Comparison of ENCODE assay signal across 13 cellular contexts in genomic region chr12:100661300-100661951, GRCh38.
A peak's percentile ranks its signal among the peaks of the same experiment; 100 is the strongest.
DNase-seq lines count a peak whose midpoint lies in the region; ATAC-seq and TF ChIP-seq lines count a peak whose summit lies in the region.
"Had no signal": no experiment of that assay in that cellular context is flagged by ENCODE, and none has a peak within 500 bp of the region (broad histone marks: within the 10 kb centered on the region; RNA-seq: fewer than 3 reads in every experiment).

No MANE protein-coding gene starts in this region.

- H3K4me1 Mint-ChIP-seq in chondrocyte (ENCODE audit: low read depth) (peaks cover 12% of the 10 kb centered on the region), osteocyte (ENCODE audit: unreplicated experiment) (peaks cover 9% of the 10 kb centered on the region)

- H3K4me1 ChIP-seq in mammary epithelial cell (ENCODE audit: insufficient read depth, low read length) (peaks cover 5% of the 10 kb centered on the region), breast epithelium (no peaks in the 10 kb centered on the region), HAP-1 (0 out of 2 replicates have a peak, but pooled peaks cover 3% of the 10 kb centered on the region)
- H3K4me1 ChIP-seq: ascending aorta had no signal

- no peaks in the 10 kb centered on the region for H3K27me3 ChIP-seq in mammary epithelial cell (ENCODE audit: insufficient read depth, low read length)
- no peaks in the 10 kb centered on the region for H3K27me3 ChIP-seq in breast epithelium
- H3K27me3 ChIP-seq in HAP-1 (ENCODE audit: low read depth): no peaks in the 10 kb centered on the region
- H3K27me3 ChIP-seq: ascending aorta had no signal

- DNase-seq in mammary epithelial cell (peak; percentile 38), breast epithelium (ENCODE audit: low spot score in 2 of 2) (no peak), chondrocyte (ENCODE audit: low spot score) (no peak), osteocyte (ENCODE audit: extremely low spot score, unreplicated experiment) (no peak), HAP-1 (ENCODE audit: low spot score in 2 of 2) (no peak)
- DNase-seq in activated naive CD4-positive, alpha-beta T cell treated with anti-CD3 and anti-CD28 coated beads, Interleukin-2, amount 50 U/mL, for 16 hours: no peak
- DNase-seq: activated CD8-positive, alpha-beta memory T cell treated with anti-CD3 and anti-CD28 coated beads, Interleukin-2, amount 50 U/mL, for 4 hours; DMS53; NCI-H446 treated with DMSO at 0.1 percent for 48 hours had no signal

- H3K79me2 ChIP-seq in mammary epithelial cell (ENCODE audit: insufficient read depth, low read length): no peaks in the 10 kb centered on the region

- ATAC-seq in HG03432 (IDR thresholded peaks at IDR 0.05; ENCODE audit: unreplicated experiment): peak; percentile 86
- no peak for ATAC-seq in HG03196 (IDR thresholded peaks at IDR 0.05; ENCODE audit: unreplicated experiment)

- H3K36me3 Mint-ChIP-seq in chondrocyte (ENCODE audit: low read depth) (peaks cover 4% of the 10 kb centered on the region), osteocyte (ENCODE audit: unreplicated experiment) (no peaks in the 10 kb centered on the region)

- dilution Hi-C loops in mammary epithelial cell (cut with HindIII; ENCODE audit: low sequenced_read_pairs): no loop called here

- no TSS peak for BruUV-seq in mammary epithelial cell (replicated peaks; lab: Mats Ljungman, UMichigan)

- WGBS in mammary epithelial cell (ENCODE audit: low coverage, missing lambda C conversion rate): 53% methylated on average over 5 of the region's 6 CpGs

- H3K9me3 ChIP-seq in mammary epithelial cell (replicated peaks; ENCODE audit: insufficient read depth, low read length) (no peaks in the 10 kb centered on the region), breast epithelium (peaks cover 0 to 11% of the 10 kb centered on the region in 2 donors), HAP-1 (no peaks in the 10 kb centered on the region)
- H3K9me3 ChIP-seq: ascending aorta, thoracic aorta had no signal

- CTCF ChIA-PET in mammary epithelial cell (lab: Charles Lee; ENCODE audit: low non-redundant PET): interaction anchor here (0.7 kb wide), 1 partner anchor 82 kb away, joined by 5 read pairs; no protein-coding TSS in a partner anchor

- H3K4me3 ChIP-seq in mammary epithelial cell (replicated peaks in 1 of 3; ENCODE audit: insufficient read depth in 1 of 3, low read depth in 2 of 3, low read length in 3 of 3) (no peak overlapping the region), breast epithelium (no peak overlapping the region), HAP-1 (no peak overlapping the region)
- H3K4me3 ChIP-seq: ascending aorta, thoracic aorta had no signal

- H3K4me3 Mint-ChIP-seq in chondrocyte (ENCODE audit: unreplicated experiment): no peak overlapping the region
- no peak overlapping the region for H3K4me3 Mint-ChIP-seq in osteocyte (ENCODE audit: unreplicated experiment)

- H2AFZ ChIP-seq in mammary epithelial cell (ENCODE audit: low read depth, low read length): peak overlapping the region; percentile 0

- H3K9me3 Mint-ChIP-seq in chondrocyte (ENCODE audit: low read depth) (peaks cover 14% of the 10 kb centered on the region), osteocyte (ENCODE audit: unreplicated experiment) (peaks cover 10% of the 10 kb centered on the region)

- peaks cover 7% of the 10 kb centered on the region for H3K27me3 Mint-ChIP-seq in chondrocyte (ENCODE audit: low read depth)
- H3K27me3 Mint-ChIP-seq in osteocyte (ENCODE audit: unreplicated experiment): peaks cover 17% of the 10 kb centered on the region

- TF ChIP-seq CTCF in mammary epithelial cell (conservative IDR thresholded peaks at IDR 0.05 in 1 of 2, IDR thresholded peaks at IDR 0.05 in 1 of 2; ENCODE audit: extremely low read depth in 1 of 2, insufficient read depth in 1 of 2, low read depth in 1 of 2, low read length in 2 of 2) (no peak), breast epithelium (IDR thresholded peaks at IDR 0.05) (no peak), chondrocyte (IDR thresholded peaks at IDR 0.05) (no peak), osteocyte (IDR thresholded peaks at IDR 0.05) (no peak)

- H3K27ac Mint-ChIP-seq in chondrocyte (ENCODE audit: unreplicated experiment) (peak overlapping the region; percentile 55), osteocyte (ENCODE audit: unreplicated experiment) (no peak overlapping the region)

- H3K36me3 ChIP-seq in mammary epithelial cell (ENCODE audit: insufficient read depth, low read length) (no peaks in the 10 kb centered on the region), breast epithelium (no peaks in the 10 kb centered on the region), HAP-1 (replicated peaks) (no peaks in the 10 kb centered on the region)
- H3K36me3 ChIP-seq: ascending aorta, thoracic aorta had no signal

- in situ Hi-C loops in mammary epithelial cell (cut with MboI; ENCODE audit: low sequenced_read_pairs in 2 of 2): loop anchor here in 1 of 2 donors (25.0 kb wide), 1 partner anchor 299 kb away; the partner anchor contains the start of gene SLC17A8
- in situ Hi-C loops in HAP-1 (cut with MboI; ENCODE audit: low sequenced_read_pairs): no loop called here

- H4K20me1 ChIP-seq in mammary epithelial cell (ENCODE audit: insufficient read depth, low read length): no peaks in the 10 kb centered on the region

- H3K27ac ChIP-seq in mammary epithelial cell (ENCODE audit: insufficient read depth, low read depth, low read length) (no peak overlapping the region), breast epithelium (no peak overlapping the region)
- H3K27ac ChIP-seq: ascending aorta, thoracic aorta had no signal

- intact Hi-C loops in mammary epithelial cell (cut with micrococcal nuclease) (no loop called here), breast epithelium (cut with DNase I; ENCODE audit: low total_unique reads) (no loop called here)

- no peak overlapping the region for H3K9ac ChIP-seq in mammary epithelial cell (ENCODE audit: insufficient read depth, low read length)

- no peak overlapping the region for H3K4me2 ChIP-seq in mammary epithelial cell (ENCODE audit: insufficient read depth, low read depth, low read length)

- no peak for TF ChIP-seq POLR2A in breast epithelium (IDR thresholded peaks at IDR 0.05)
